1 cellular context compared by ENCODE assay signal in the genomic region with DNA sequence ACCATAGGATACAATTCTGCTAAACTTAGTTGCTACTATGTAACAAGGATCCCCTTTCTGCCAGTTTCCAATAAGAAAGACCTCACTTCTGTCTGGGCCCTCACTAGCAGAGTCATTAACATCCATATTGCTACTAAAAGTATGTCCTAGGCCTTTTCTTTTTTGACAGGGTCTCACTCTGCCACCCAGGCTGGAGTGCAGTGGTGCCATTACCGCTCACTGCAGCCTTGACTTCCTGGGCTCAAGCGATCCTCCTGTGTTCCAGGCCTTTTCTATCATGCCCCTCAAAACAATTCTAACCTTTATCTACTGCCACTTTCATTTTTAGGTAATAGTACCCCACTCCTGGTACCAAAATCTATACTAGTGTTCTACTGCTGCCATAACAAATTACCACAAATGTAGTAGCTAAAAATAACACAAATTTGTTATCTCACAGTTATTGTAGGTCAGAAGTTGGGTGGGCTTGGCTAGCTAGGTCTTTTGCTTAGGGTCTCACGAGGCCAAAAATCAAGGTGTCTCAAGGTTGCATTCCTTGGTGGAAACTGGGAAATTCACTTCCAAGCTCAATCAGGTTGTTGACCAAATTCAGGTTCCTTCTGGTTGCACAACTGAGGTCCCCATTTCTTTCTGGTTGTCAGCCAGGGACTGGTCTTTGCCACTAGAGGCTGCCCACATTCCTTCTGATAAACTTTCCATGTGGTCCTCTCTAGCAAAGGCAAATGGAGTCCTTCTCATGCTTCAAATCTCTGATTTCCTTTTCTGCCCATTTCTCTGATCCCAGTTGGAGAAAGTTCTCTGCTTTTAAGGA.
TF ChIP-seq lines count a peak whose summit lies in the region.

No MANE protein-coding gene starts in this region.

TF ChIP-seq in GM12878, 131 proteins besides CTCF, POLR2A, EP300 and RAD21:
- TF ChIP-seq, protein P1, sequence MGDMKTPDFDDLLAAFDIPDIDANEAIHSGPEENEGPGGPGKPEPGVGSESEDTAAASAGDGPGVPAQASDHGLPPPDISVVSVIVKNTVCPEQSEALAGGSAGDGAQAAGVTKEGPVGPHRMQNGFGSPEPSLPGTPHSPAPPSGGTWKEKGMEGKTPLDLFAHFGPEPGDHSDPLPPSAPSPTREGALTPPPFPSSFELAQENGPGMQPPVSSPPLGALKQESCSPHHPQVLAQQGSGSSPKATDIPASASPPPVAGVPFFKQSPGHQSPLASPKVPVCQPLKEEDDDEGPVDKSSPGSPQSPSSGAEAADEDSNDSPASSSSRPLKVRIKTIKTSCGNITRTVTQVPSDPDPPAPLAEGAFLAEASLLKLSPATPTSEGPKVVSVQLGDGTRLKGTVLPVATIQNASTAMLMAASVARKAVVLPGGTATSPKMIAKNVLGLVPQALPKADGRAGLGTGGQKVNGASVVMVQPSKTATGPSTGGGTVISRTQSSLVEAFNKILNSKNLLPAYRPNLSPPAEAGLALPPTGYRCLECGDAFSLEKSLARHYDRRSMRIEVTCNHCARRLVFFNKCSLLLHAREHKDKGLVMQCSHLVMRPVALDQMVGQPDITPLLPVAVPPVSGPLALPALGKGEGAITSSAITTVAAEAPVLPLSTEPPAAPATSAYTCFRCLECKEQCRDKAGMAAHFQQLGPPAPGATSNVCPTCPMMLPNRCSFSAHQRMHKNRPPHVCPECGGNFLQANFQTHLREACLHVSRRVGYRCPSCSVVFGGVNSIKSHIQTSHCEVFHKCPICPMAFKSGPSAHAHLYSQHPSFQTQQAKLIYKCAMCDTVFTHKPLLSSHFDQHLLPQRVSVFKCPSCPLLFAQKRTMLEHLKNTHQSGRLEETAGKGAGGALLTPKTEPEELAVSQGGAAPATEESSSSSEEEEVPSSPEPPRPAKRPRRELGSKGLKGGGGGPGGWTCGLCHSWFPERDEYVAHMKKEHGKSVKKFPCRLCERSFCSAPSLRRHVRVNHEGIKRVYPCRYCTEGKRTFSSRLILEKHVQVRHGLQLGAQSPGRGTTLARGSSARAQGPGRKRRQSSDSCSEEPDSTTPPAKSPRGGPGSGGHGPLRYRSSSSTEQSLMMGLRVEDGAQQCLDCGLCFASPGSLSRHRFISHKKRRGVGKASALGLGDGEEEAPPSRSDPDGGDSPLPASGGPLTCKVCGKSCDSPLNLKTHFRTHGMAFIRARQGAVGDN (IDR thresholded peaks at IDR 0.05) = no peak
- TF ChIP-seq NR2F1 (conservative IDR thresholded peaks at IDR 0.05) (no peak), RELA (IDR thresholded peaks at IDR 0.05; ENCODE audit: borderline replicate concordance, partially characterized antibody) (no peak), ZNF24 (IDR thresholded peaks at IDR 0.05) (no peak), STAT1 (conservative IDR thresholded peaks at IDR 0.05) (no peak), SRF (IDR thresholded peaks at IDR 0.05; ENCODE audit: low read depth in 2 of 2, low read length in 2 of 2) (no peak), CHD2 (IDR thresholded peaks at IDR 0.05; ENCODE audit: borderline replicate concordance, low read depth, low read length) (no peak), NBN (IDR thresholded peaks at IDR 0.05) (no peak), HDGF (IDR thresholded peaks at IDR 0.05) (no peak), HDAC6 (IDR thresholded peaks at IDR 0.05; ENCODE audit: unreplicated experiment) (no peak)
- TF ChIP-seq, protein P2, sequence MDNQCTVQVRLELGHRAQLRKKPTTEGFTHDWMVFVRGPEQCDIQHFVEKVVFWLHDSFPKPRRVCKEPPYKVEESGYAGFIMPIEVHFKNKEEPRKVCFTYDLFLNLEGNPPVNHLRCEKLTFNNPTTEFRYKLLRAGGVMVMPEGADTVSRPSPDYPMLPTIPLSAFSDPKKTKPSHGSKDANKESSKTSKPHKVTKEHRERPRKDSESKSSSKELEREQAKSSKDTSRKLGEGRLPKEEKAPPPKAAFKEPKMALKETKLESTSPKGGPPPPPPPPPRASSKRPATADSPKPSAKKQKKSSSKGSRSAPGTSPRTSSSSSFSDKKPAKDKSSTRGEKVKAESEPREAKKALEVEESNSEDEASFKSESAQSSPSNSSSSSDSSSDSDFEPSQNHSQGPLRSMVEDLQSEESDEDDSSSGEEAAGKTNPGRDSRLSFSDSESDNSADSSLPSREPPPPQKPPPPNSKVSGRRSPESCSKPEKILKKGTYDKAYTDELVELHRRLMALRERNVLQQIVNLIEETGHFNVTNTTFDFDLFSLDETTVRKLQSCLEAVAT (IDR thresholded peaks at IDR 0.05) = no peak
- TF ChIP-seq, protein P3, sequence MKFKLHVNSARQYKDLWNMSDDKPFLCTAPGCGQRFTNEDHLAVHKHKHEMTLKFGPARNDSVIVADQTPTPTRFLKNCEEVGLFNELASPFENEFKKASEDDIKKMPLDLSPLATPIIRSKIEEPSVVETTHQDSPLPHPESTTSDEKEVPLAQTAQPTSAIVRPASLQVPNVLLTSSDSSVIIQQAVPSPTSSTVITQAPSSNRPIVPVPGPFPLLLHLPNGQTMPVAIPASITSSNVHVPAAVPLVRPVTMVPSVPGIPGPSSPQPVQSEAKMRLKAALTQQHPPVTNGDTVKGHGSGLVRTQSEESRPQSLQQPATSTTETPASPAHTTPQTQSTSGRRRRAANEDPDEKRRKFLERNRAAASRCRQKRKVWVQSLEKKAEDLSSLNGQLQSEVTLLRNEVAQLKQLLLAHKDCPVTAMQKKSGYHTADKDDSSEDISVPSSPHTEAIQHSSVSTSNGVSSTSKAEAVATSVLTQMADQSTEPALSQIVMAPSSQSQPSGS (IDR thresholded peaks at IDR 0.05; ENCODE audit: low read length) = no peak
